ENCODE assay signal across 8 cellular contexts in genomic region chrX:103063191-103063845, GRCh38. TPM values are rescaled to one million over a fixed set of nuclear protein-coding genes. Genes with fewer than 3 reads are reported as not detected.
DNase-seq lines count a peak whose midpoint lies in the region; ATAC-seq, FAIRE-seq and TF ChIP-seq lines count a peak whose summit lies in the region.

No MANE protein-coding gene starts in this region.

- H3K9me3 Mint-ChIP-seq in chondrocyte (ENCODE audit: low read depth) = peaks cover 10% of the 10 kb centered on the region
- H3K9me3 Mint-ChIP-seq in mesothelial cell of epicardium = peaks cover 5% of the 10 kb centered on the region

- no peaks in the 10 kb centered on the region for H3K27me3 Mint-ChIP-seq in chondrocyte (ENCODE audit: low read depth)
- H3K27me3 Mint-ChIP-seq in mesothelial cell of epicardium (ENCODE audit: low read depth) = peaks cover 21% of the 10 kb centered on the region

- TF ChIP-seq POLR2A in H54 (IDR thresholded peaks at IDR 0.05; ENCODE audit: low read depth, low read length) = no peak

- TF ChIP-seq CTCF in chondrocyte (IDR thresholded peaks at IDR 0.05) = peak; percentile 48
- TF ChIP-seq CTCF in mesothelial cell of epicardium (IDR thresholded peaks at IDR 0.05; ENCODE audit: unreplicated experiment) = peak; percentile 31

- H3K36me3 Mint-ChIP-seq in chondrocyte (ENCODE audit: low read depth) (no peaks in the 10 kb centered on the region), mesothelial cell of epicardium (no peaks in the 10 kb centered on the region)

- no peak for FAIRE-seq in H54 (lab: Jason Lieb, UNC)

- no peak for ATAC-seq in GM18861 (IDR thresholded peaks at IDR 0.05; ENCODE audit: unreplicated experiment)

- DNase-seq in H54 (ENCODE audit: insufficient read length, low spot score) (peak; percentile 7), NCI-H345 treated with DMSO at 0.1 percent for 48 hours (lab: John Stamatoyannopoulos, UW; ENCODE audit: unreplicated experiment) (peak; percentile 5), chondrocyte (ENCODE audit: low spot score) (no peak), mesothelial cell of epicardium (ENCODE audit: low spot score in 2 of 2, unreplicated experiment in 2 of 2) (peak in 1 of 2 experiments; percentile 54), middle frontal gyrus (ENCODE audit: extremely low spot score, low spot score) (no peak), GOT3 (lab: John Stamatoyannopoulos, UW) (no peak)
- no peak for DNase-seq in activated effector memory CD4-positive, alpha-beta T cell treated with anti-CD3 and anti-CD28 coated beads, Interleukin-2, amount 50 U/mL, for 16 hours

- no peak overlapping the region for H3K27ac Mint-ChIP-seq in chondrocyte (ENCODE audit: unreplicated experiment)
- H3K27ac Mint-ChIP-seq in mesothelial cell of epicardium = no peak overlapping the region

- H3K4me3 Mint-ChIP-seq in chondrocyte (ENCODE audit: unreplicated experiment) (peak overlapping the region; percentile 57), mesothelial cell of epicardium (peak overlapping the region; percentile 63)

- H3K4me1 Mint-ChIP-seq in chondrocyte (ENCODE audit: low read depth) = peaks cover 4% of the 10 kb centered on the region
- H3K4me1 Mint-ChIP-seq in mesothelial cell of epicardium = peaks cover 3% of the 10 kb centered on the region

RNA-seq across cellular contexts. Expression of gene BEX1, which starts 0.7 kb away (rescaled TPM):
- total RNA-seq in chondrocyte (6.0 to 7.0 TPM (median 7.0 TPM) in 3 replicates), mesothelial cell of epicardium (10.7 to 12.2 TPM (median 10.8 TPM) in 3 replicates)

RNA-seq across cellular contexts. Expression of gene NXF3, which starts 29.6 kb away (rescaled TPM):
- total RNA-seq in chondrocyte (0.10 to 0.75 TPM in 2 of 3 replicates, not detected in the other), mesothelial cell of epicardium (not detected in 3 replicates)

Comparison
In these comparisons a context has a peak if more than half of its experiments do, and no peak if none do; other contexts are left out.
1. DNase-seq: peak in H54 (single experiment) and NCI-H345 treated with DMSO at 0.1 percent for 48 hours (single experiment); none in chondrocyte (single experiment), middle frontal gyrus (single experiment), activated effector memory CD4-positive, alpha-beta T cell treated with anti-CD3 and anti-CD28 coated beads, Interleukin-2, amount 50 U/mL, for 16 hours (single experiment) and GOT3 (single experiment).